ENCODE assay signal across 10 cellular contexts in the genomic region with DNA sequence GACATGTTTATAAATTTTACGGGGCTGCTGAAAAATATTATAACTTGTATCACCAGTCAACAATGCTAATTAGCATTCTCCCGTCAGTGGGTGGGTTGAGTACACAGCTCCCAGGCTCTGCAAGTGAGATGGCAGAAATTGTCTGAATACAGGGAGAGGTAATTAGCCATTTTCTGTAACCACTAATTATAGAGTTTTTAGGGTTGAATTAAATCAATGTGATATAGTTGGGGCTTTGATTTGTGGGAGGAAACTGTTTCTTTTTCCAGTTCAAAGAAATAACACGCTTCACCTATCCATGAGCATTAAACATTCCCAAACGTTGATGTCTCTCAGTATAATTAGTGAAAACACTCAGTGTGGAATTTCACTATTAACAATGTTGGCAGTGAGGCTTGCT. TPM values are rescaled to one million over a fixed set of nuclear protein-coding genes. Genes with fewer than 3 reads are reported as not detected.
DNase-seq lines count a peak whose midpoint lies in the region; ATAC-seq and TF ChIP-seq lines count a peak whose summit lies in the region.
"Had no signal": no experiment of that assay in that cellular context is flagged by ENCODE, and none has a peak within 500 bp of the region (broad histone marks: within the 10 kb centered on the region; RNA-seq: fewer than 3 reads in every experiment).

No MANE protein-coding gene starts in this region.

- intact Hi-C loops in CD4-positive, alpha-beta T cell (cut with DNase I, micrococcal nuclease), result no loop called here

- peaks cover 7% of the 10 kb centered on the region for H3K4me1 ChIP-seq in neural progenitor cell

- peaks cover 13% of the 10 kb centered on the region for H3K27me3 ChIP-seq in CD4-positive, alpha-beta T cell (ENCODE audit: control insufficient read depth, insufficient read depth, low read length)
- peaks cover 21% of the 10 kb centered on the region for H3K27me3 ChIP-seq in neural progenitor cell

- H3K27ac ChIP-seq in CD4-positive, alpha-beta T cell (ENCODE audit: low read depth, low read length), result no peak overlapping the region
- H3K27ac ChIP-seq in neural progenitor cell, result no peak overlapping the region

- H3K27me3 Mint-ChIP-seq in CD4-positive, alpha-beta T cell, result peaks cover 29% of the 10 kb centered on the region
- H3K27me3 Mint-ChIP-seq in effector memory CD8-positive, alpha-beta T cell, result peaks cover 6 to 25% of the 10 kb centered on the region in 2 donors
- H3K27me3 Mint-ChIP-seq in neural progenitor cell (ENCODE audit: insufficient read depth, low read depth), result peaks cover 11% of the 10 kb centered on the region

- TF ChIP-seq POLR2A in NB4 (IDR thresholded peaks at IDR 0.05; ENCODE audit: extremely low read depth, insufficient read length), result no peak

- no peaks in the 10 kb centered on the region for H3K9me3 ChIP-seq in CD4-positive, alpha-beta T cell (ENCODE audit: control insufficient read depth, low read length)
- no peaks in the 10 kb centered on the region for H3K9me3 ChIP-seq in neural progenitor cell (ENCODE audit: low read depth)

- H3K4me3 Mint-ChIP-seq in CD4-positive, alpha-beta T cell, result peak overlapping the region; percentile 89
- peak overlapping the region; percentile 79 to 80 for H3K4me3 Mint-ChIP-seq in effector memory CD8-positive, alpha-beta T cell
- H3K4me3 Mint-ChIP-seq in neural progenitor cell, result peak overlapping the region; percentile 96

- POLR2A ChIA-PET in CD4-positive, alpha-beta T cell (lab: Charles Lee), result no interaction called here

- no peak for ATAC-seq in CD4-positive, alpha-beta T cell (ENCODE audit: poor library complexity)
- ATAC-seq in effector memory CD8-positive, alpha-beta T cell (replicated peaks), result no peak
- no peak for ATAC-seq in GM19023 (IDR thresholded peaks at IDR 0.05; ENCODE audit: unreplicated experiment)

- CTCF ChIA-PET in CD4-positive, alpha-beta T cell (lab: Charles Lee), result no interaction called here

- no peak for TF ChIP-seq CTCF in CD4-positive, alpha-beta T cell (IDR thresholded peaks at IDR 0.05)
- TF ChIP-seq CTCF in NB4 (IDR thresholded peaks at IDR 0.05; ENCODE audit: low read depth, low read length), result no peak
- TF ChIP-seq CTCF in neural progenitor cell (IDR thresholded peaks at IDR 0.05), result no peak

- no peaks in the 10 kb centered on the region for H3F3A ChIP-seq in neural progenitor cell (ENCODE audit: low read depth)

- peaks cover 13% of the 10 kb centered on the region for H3K36me3 Mint-ChIP-seq in CD4-positive, alpha-beta T cell (ENCODE audit: low read depth)
- peaks cover 3% of the 10 kb centered on the region for H3K36me3 Mint-ChIP-seq in effector memory CD8-positive, alpha-beta T cell (ENCODE audit: insufficient read depth)
- H3K36me3 Mint-ChIP-seq in neural progenitor cell, result peaks cover 4% of the 10 kb centered on the region

- H3K4me3 ChIP-seq in NB4 (ENCODE audit: low read depth, low read length) (peak overlapping the region; percentile 66), neural progenitor cell (peak overlapping the region; percentile 75)

- H3K9me3 Mint-ChIP-seq in CD4-positive, alpha-beta T cell, result peaks cover 6% of the 10 kb centered on the region
- H3K9me3 Mint-ChIP-seq in effector memory CD8-positive, alpha-beta T cell, result peaks cover 7% of the 10 kb centered on the region in 2 donors
- H3K9me3 Mint-ChIP-seq in neural progenitor cell, result peaks cover 20% of the 10 kb centered on the region

- no peak overlapping the region for H3K27ac Mint-ChIP-seq in CD4-positive, alpha-beta T cell
- no peak overlapping the region for H3K27ac Mint-ChIP-seq in effector memory CD8-positive, alpha-beta T cell
- H3K27ac Mint-ChIP-seq in neural progenitor cell, result no peak overlapping the region

- peaks cover 20% of the 10 kb centered on the region for H4K20me1 ChIP-seq in neural progenitor cell (ENCODE audit: low read depth)

- no peak overlapping the region for H3K9ac ChIP-seq in neural progenitor cell

- peaks cover 35% of the 10 kb centered on the region for H3K79me2 ChIP-seq in neural progenitor cell (ENCODE audit: low read depth)

- H3K4me1 Mint-ChIP-seq in CD4-positive, alpha-beta T cell (ENCODE audit: low read depth), result peaks cover 14% of the 10 kb centered on the region
- peaks cover 6 to 12% of the 10 kb centered on the region in 2 donors for H3K4me1 Mint-ChIP-seq in effector memory CD8-positive, alpha-beta T cell (ENCODE audit: low read depth in 2 of 2)
- H3K4me1 Mint-ChIP-seq in neural progenitor cell, result peaks cover 8% of the 10 kb centered on the region

- no peak for DNase-seq in CD4-positive, alpha-beta T cell
- DNase-seq in NB4 (ENCODE audit: low read depth) (no peak), neural progenitor cell (ENCODE audit: low spot score) (no peak), DMS153 treated with DMSO at 0.1 percent for 48 hours (lab: John Stamatoyannopoulos, UW; ENCODE audit: unreplicated experiment) (no peak), islet precursor cell (no peak), AML-193 (lab: John Stamatoyannopoulos, UW) (no peak)
- no peak for DNase-seq in effector memory CD8-positive, alpha-beta T cell
- DNase-seq: cerebellar nuclear complex, NCI-H2081 treated with DMSO at 0.1 percent for 48 hours had no signal

- H3K4me2 ChIP-seq in neural progenitor cell, result peak overlapping the region; percentile 89

- no peaks in the 10 kb centered on the region for H3K36me3 ChIP-seq in neural progenitor cell

- H2AFZ ChIP-seq in neural progenitor cell (replicated peaks), result no peak overlapping the region

RNA-seq across cellular contexts. Expression of gene VANGL1, which starts 1.4 kb away (rescaled TPM):
- total RNA-seq in CD4-positive, alpha-beta T cell, result 1 to 10 TPM; 1.1 to 1.8 TPM
- total RNA-seq in neural progenitor cell (ENCODE audit: low replicate concordance), result 8.0 and 8.5 TPM in 2 replicates
